Comparison of ENCODE assay signal across 12 cellular contexts in the genomic region with DNA sequence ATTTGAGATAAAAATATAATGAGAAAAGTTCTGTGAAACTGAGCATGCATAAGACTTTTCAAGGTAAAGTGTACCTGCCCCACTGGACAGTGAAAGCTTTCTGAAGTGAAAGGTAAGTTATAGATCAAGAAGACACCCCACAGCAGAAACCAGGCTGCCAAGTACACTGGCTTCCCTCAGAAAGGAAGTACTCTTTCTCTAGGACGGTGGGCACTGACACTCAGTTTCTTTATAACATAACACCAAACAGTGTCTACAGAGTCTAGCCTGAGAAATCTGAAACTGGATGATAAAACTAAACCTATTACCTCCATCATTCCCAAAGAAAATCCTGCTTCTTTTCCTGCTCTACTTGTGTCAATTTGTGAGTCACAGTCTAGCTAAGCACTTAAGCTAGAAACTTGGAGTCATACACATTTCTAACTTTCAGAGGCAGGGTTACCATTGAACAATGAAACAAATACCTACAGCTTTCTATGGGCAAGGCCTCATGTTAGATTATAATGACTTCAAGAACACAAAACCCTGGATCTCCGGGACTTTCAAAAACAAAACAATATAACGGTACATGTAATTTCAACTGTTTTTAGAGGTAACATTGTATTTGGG.
DNase-seq lines count a peak whose midpoint lies in the region; ATAC-seq lines count a peak whose summit lies in the region.
"Had no signal": no experiment of that assay in that cellular context is flagged by ENCODE, and none has a peak within 500 bp of the region (broad histone marks: within the 10 kb centered on the region; RNA-seq: fewer than 3 reads in every experiment).

No MANE protein-coding gene starts in this region.

- H3K4me3 Mint-ChIP-seq in activated CD4-positive, alpha-beta T cell treated with anti-CD3 and anti-CD28 coated beads, Interleukin-2, amount 10 ng/mL, durations not matched to agents 7 days and 5 days: peak overlapping the region; percentile 52
- H3K4me3 Mint-ChIP-seq in T-helper 1 cell treated with Interleukin-12 subunit alpha and Interleukin-12 subunit beta and Interleukin-4 antibody, amounts not matched to agents 30 μg/mL and 1 μg/mL, for 36 hours: peak overlapping the region; percentile 46
- peak overlapping the region; percentile 81 for H3K4me3 Mint-ChIP-seq in natural killer cell treated with Interleukin-12 subunit alpha and Interleukin-12 subunit beta and Interleukin-15 and Interleukin-18, amount 100 ng/mL, for 72 hours

- POLR2A ChIA-PET in activated CD4-positive, alpha-beta T cell treated with anti-CD3 and anti-CD28 coated beads, Interleukin-2, amount 10 ng/mL, durations not matched to agents 7 days and 5 days (lab: Charles Lee): no interaction called here

- H3K27me3 Mint-ChIP-seq in activated CD4-positive, alpha-beta T cell treated with anti-CD3 and anti-CD28 coated beads, Interleukin-2, amount 10 ng/mL, durations not matched to agents 7 days and 5 days: no peaks in the 10 kb centered on the region
- H3K27me3 Mint-ChIP-seq in T-helper 1 cell treated with Interleukin-12 subunit alpha and Interleukin-12 subunit beta and Interleukin-4 antibody, amounts not matched to agents 30 μg/mL and 1 μg/mL, for 36 hours (ENCODE audit: low read depth): no peaks in the 10 kb centered on the region
- H3K27me3 Mint-ChIP-seq in natural killer cell treated with Interleukin-12 subunit alpha and Interleukin-12 subunit beta and Interleukin-15 and Interleukin-18, amount 100 ng/mL, for 72 hours: no peaks in the 10 kb centered on the region

- H3K9me3 Mint-ChIP-seq in activated CD4-positive, alpha-beta T cell treated with anti-CD3 and anti-CD28 coated beads, Interleukin-2, amount 10 ng/mL, durations not matched to agents 7 days and 5 days: peaks cover 13% of the 10 kb centered on the region
- H3K9me3 Mint-ChIP-seq in T-helper 1 cell treated with Interleukin-12 subunit alpha and Interleukin-12 subunit beta and Interleukin-4 antibody, amounts not matched to agents 30 μg/mL and 1 μg/mL, for 36 hours: peaks cover 10% of the 10 kb centered on the region
- H3K9me3 Mint-ChIP-seq in natural killer cell treated with Interleukin-12 subunit alpha and Interleukin-12 subunit beta and Interleukin-15 and Interleukin-18, amount 100 ng/mL, for 72 hours: peaks cover 6% of the 10 kb centered on the region

- H3K4me1 Mint-ChIP-seq in activated CD4-positive, alpha-beta T cell treated with anti-CD3 and anti-CD28 coated beads, Interleukin-2, amount 10 ng/mL, durations not matched to agents 7 days and 5 days: peaks cover 45% of the 10 kb centered on the region
- peaks cover 33% of the 10 kb centered on the region for H3K4me1 Mint-ChIP-seq in T-helper 1 cell treated with Interleukin-12 subunit alpha and Interleukin-12 subunit beta and Interleukin-4 antibody, amounts not matched to agents 30 μg/mL and 1 μg/mL, for 36 hours (ENCODE audit: low read depth)
- H3K4me1 Mint-ChIP-seq in natural killer cell treated with Interleukin-12 subunit alpha and Interleukin-12 subunit beta and Interleukin-15 and Interleukin-18, amount 100 ng/mL, for 72 hours (ENCODE audit: low read depth in 2 of 2): peaks cover 24 to 27% of the 10 kb centered on the region in 2 donors

- peak; percentile 24 for DNase-seq in activated CD4-positive, alpha-beta T cell treated with anti-CD3 and anti-CD28 coated beads, Interleukin-2, amount 10 ng/mL, durations not matched to agents 7 days and 5 days
- DNase-seq in activated CD4-positive, alpha-beta T cell treated with anti-CD3 and anti-CD28 coated beads, Interleukin-2, amount 50 U/mL, for 48 hours: no peak
- no peak for DNase-seq in natural killer cell treated with Interleukin-12 subunit alpha and Interleukin-12 subunit beta and Interleukin-15 and Interleukin-18, amount 100 ng/mL, for 72 hours (ENCODE audit: low spot score)
- DNase-seq in DMS 273 treated with DMSO at 0.1 percent for 48 hours (lab: John Stamatoyannopoulos, UW): no peak
- no peak for DNase-seq in NCI-H2227 treated with DMSO at 0.1 percent for 48 hours (lab: John Stamatoyannopoulos, UW)
- DNase-seq in stimulated activated CD4-positive, alpha-beta T cell treated with anti-CD3 and anti-CD28 coated beads, Interleukin-2, amount 100 ng/mL, for 24 hours: no peak
- DNase-seq: body of pancreas, mucosa of descending colon, retina, SJCRH30 had no signal

- H3K27ac Mint-ChIP-seq in activated CD4-positive, alpha-beta T cell treated with anti-CD3 and anti-CD28 coated beads, Interleukin-2, amount 10 ng/mL, durations not matched to agents 7 days and 5 days: peak overlapping the region; percentile 89
- H3K27ac Mint-ChIP-seq in T-helper 1 cell treated with Interleukin-12 subunit alpha and Interleukin-12 subunit beta and Interleukin-4 antibody, amounts not matched to agents 30 μg/mL and 1 μg/mL, for 36 hours: peak overlapping the region; percentile 75
- H3K27ac Mint-ChIP-seq in natural killer cell treated with Interleukin-12 subunit alpha and Interleukin-12 subunit beta and Interleukin-15 and Interleukin-18, amount 100 ng/mL, for 72 hours: peak overlapping the region; percentile 47 to 67

- CTCF ChIA-PET in activated CD4-positive, alpha-beta T cell treated with anti-CD3 and anti-CD28 coated beads, Interleukin-2, amount 10 ng/mL, durations not matched to agents 7 days and 5 days (lab: Charles Lee): interaction anchor here (1.0 to 1.5 kb wide), 3 partner anchors 9 to 33 kb away, joined by 3 to 4 read pairs (median 3); no protein-coding TSS in a partner anchor

- ATAC-seq in GM21825 (IDR thresholded peaks at IDR 0.05; ENCODE audit: unreplicated experiment): peak; percentile 37
- peak in 1 of 2 donors; percentile 44 for ATAC-seq in natural killer cell treated with Interleukin-12 subunit alpha and Interleukin-12 subunit beta and Interleukin-15 and Interleukin-18, amount 100 ng/mL, for 72 hours
- ATAC-seq: body of pancreas had no signal

- peaks cover 55% of the 10 kb centered on the region for H3K36me3 Mint-ChIP-seq in activated CD4-positive, alpha-beta T cell treated with anti-CD3 and anti-CD28 coated beads, Interleukin-2, amount 10 ng/mL, durations not matched to agents 7 days and 5 days (ENCODE audit: low read depth)
- peaks cover 32% of the 10 kb centered on the region for H3K36me3 Mint-ChIP-seq in T-helper 1 cell treated with Interleukin-12 subunit alpha and Interleukin-12 subunit beta and Interleukin-4 antibody, amounts not matched to agents 30 μg/mL and 1 μg/mL, for 36 hours (ENCODE audit: low read depth)
- peaks cover 23% of the 10 kb centered on the region for H3K36me3 Mint-ChIP-seq in natural killer cell treated with Interleukin-12 subunit alpha and Interleukin-12 subunit beta and Interleukin-15 and Interleukin-18, amount 100 ng/mL, for 72 hours
